20 cellular contexts compared by ENCODE assay signal in genomic region chr3:159751754-159752153, GRCh38.
DNase-seq lines count a peak whose midpoint lies in the region; ATAC-seq and TF ChIP-seq lines count a peak whose summit lies in the region.
"Had no signal": no experiment of that assay in that cellular context is flagged by ENCODE, and none has a peak within 500 bp of the region (broad histone marks: within the 10 kb centered on the region; RNA-seq: fewer than 3 reads in every experiment).

No MANE protein-coding gene starts in this region.

- 92% methylated on average over 2 of the region's 5 CpGs for WGBS in mammary epithelial cell (ENCODE audit: low coverage, missing lambda C conversion rate)

- no peak overlapping the region for H3K4me3 Mint-ChIP-seq in HFFc6
- H3K4me3 Mint-ChIP-seq: CD4-positive, alpha-beta T cell had no signal

- no peaks in the 10 kb centered on the region for H3K4me1 ChIP-seq in mammary epithelial cell (ENCODE audit: insufficient read depth, low read length)

- H3K27me3 ChIP-seq in mammary epithelial cell (ENCODE audit: insufficient read depth, low read length), result no peaks in the 10 kb centered on the region

- dilution Hi-C loops in mammary epithelial cell (cut with HindIII; ENCODE audit: low sequenced_read_pairs), result no loop called here

- no TSS peak for BruUV-seq in mammary epithelial cell (replicated peaks; lab: Mats Ljungman, UMichigan)

- H3K9me3 ChIP-seq in mammary epithelial cell (replicated peaks; ENCODE audit: insufficient read depth, low read length), result no peaks in the 10 kb centered on the region

- H3K4me2 ChIP-seq in mammary epithelial cell (ENCODE audit: insufficient read depth, low read depth, low read length), result no peak overlapping the region

- CTCF ChIA-PET in mammary epithelial cell (lab: Charles Lee; ENCODE audit: low non-redundant PET), result no interaction called here

- no peak overlapping the region for H2AFZ ChIP-seq in mammary epithelial cell (ENCODE audit: low read depth, low read length)

- H3K27ac Mint-ChIP-seq in HFFc6, result peak overlapping the region; percentile 50
- H3K27ac Mint-ChIP-seq: CD4-positive, alpha-beta T cell had no signal

- H3K36me3 Mint-ChIP-seq in HFFc6 (ENCODE audit: low read depth), result peaks cover 37% of the 10 kb centered on the region

- peaks cover 53% of the 10 kb centered on the region for H3K4me1 Mint-ChIP-seq in HFFc6 (ENCODE audit: low read depth)

- peaks cover 10% of the 10 kb centered on the region for H3K9me3 Mint-ChIP-seq in HFFc6
- H3K9me3 Mint-ChIP-seq: CD4-positive, alpha-beta T cell had no signal

- H4K20me1 ChIP-seq in mammary epithelial cell (ENCODE audit: insufficient read depth, low read length), result no peaks in the 10 kb centered on the region

- H3K36me3 ChIP-seq in mammary epithelial cell (ENCODE audit: insufficient read depth, low read length), result no peaks in the 10 kb centered on the region

- DNase-seq in Daoy (ENCODE audit: low read depth) (peak; percentile 43), HFFc6 (no peak), mammary epithelial cell (peak; percentile 22), iris pigment epithelial cell (ENCODE audit: low read depth) (peak; percentile 48), GF-D8 (lab: John Stamatoyannopoulos, UW) (no peak), posterior cingulate gyrus (no peak)
- no peak for DNase-seq in stimulated activated CD8-positive, alpha-beta memory T cell treated with anti-CD3 and anti-CD28 coated beads, Interleukin-4, amount 100 ng/mL, for 48 hours
- DNase-seq: Caco-2; CD4-positive, alpha-beta T cell; DMS153; GOT3; Kasumi-1; NCI-H1092 treated with DMSO at 0.1 percent for 48 hours; NCI-H1694; NCI-H2107; NCI-H2227 treated with DMSO at 0.1 percent for 48 hours; NCI-H524; SW 1271 had no signal

- H3K79me2 ChIP-seq in mammary epithelial cell (ENCODE audit: insufficient read depth, low read length), result no peaks in the 10 kb centered on the region

- no peak for TF ChIP-seq CTCF in HFFc6 (IDR thresholded peaks at IDR 0.05)
- no peak for TF ChIP-seq CTCF in mammary epithelial cell (conservative IDR thresholded peaks at IDR 0.05 in 1 of 2, IDR thresholded peaks at IDR 0.05 in 1 of 2; ENCODE audit: extremely low read depth in 1 of 2, insufficient read depth in 1 of 2, low read depth in 1 of 2, low read length in 2 of 2)

- in situ Hi-C loops in mammary epithelial cell (cut with MboI; ENCODE audit: low sequenced_read_pairs in 2 of 2), result no loop called here

- H3K9ac ChIP-seq in mammary epithelial cell (ENCODE audit: insufficient read depth, low read length), result no peak overlapping the region

- intact Hi-C loops in mammary epithelial cell (cut with micrococcal nuclease), result no loop called here
- intact Hi-C loops in posterior cingulate gyrus (cut with DNase I), result no loop called here

- no peaks in the 10 kb centered on the region; the same call in 1 of the 2 replicates for H3K27me3 Mint-ChIP-seq in HFFc6 (ENCODE audit: insufficient read depth)
- H3K27me3 Mint-ChIP-seq: CD4-positive, alpha-beta T cell had no signal

- no peak overlapping the region for H3K27ac ChIP-seq in mammary epithelial cell (ENCODE audit: insufficient read depth, low read depth, low read length)

- no peak overlapping the region for H3K4me3 ChIP-seq in mammary epithelial cell (replicated peaks in 1 of 3; ENCODE audit: insufficient read depth in 1 of 3, low read depth in 2 of 3, low read length in 3 of 3)

- no peak for ATAC-seq in HG03139 (IDR thresholded peaks at IDR 0.05; ENCODE audit: unreplicated experiment)
- ATAC-seq: Panc1 had no signal

Comparison
In these comparisons a context has a peak if more than half of its experiments do, and no peak if none do; other contexts are left out.
1. DNase-seq: peak in Daoy (single experiment), mammary epithelial cell (single experiment) and iris pigment epithelial cell (single experiment); none in HFFc6 (single experiment), stimulated activated CD8-positive, alpha-beta memory T cell treated with anti-CD3 and anti-CD28 coated beads, Interleukin-4, amount 100 ng/mL, for 48 hours (single experiment), GF-D8 (single experiment) and posterior cingulate gyrus (0 of 10).